Comparison of ENCODE assay signal across 8 cellular contexts in the genomic region with DNA sequence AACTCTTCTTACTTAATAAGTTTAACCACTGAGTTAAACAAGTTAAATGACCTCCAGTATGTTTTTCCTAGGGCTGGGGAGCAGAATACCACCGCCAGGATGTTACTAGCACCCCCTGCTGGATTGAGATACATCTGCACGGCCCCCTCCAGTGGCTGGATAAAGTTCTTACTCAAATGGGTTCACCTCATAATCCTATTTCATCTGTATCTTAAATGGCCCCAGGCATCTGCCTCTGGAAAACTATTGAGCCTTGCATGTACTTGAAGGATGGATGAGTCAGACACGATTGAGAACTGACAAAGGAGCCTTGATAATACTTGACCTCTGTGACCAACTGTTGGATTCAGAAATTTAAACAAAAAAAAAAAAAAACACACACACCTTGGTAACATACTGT.
DNase-seq lines count a peak whose midpoint lies in the region; ATAC-seq lines count a peak whose summit lies in the region.

No MANE protein-coding gene starts in this region.

- ATAC-seq in GM21737 (IDR thresholded peaks at IDR 0.05; ENCODE audit: unreplicated experiment) = peak; percentile 73

- in situ Hi-C loops in KBM-7 (cut with MboI; ENCODE audit: low pct_unique_long_range_greater_than_20kb, low sequenced_read_pairs) = no loop called here

- DNase-seq in GM03348 (ENCODE audit: low spot score) (peak; percentile 77), KBM-7 (peak; percentile 71), SK-N-DZ (ENCODE audit: low spot score) (peak; percentile 32), amygdala (lab: John Stamatoyannopoulos, UW) (peak in 33 of 56 donors; percentile 1 to 67 (median 11)), hippocampal formation (lab: John Stamatoyannopoulos, UW) (peak; percentile 18 to 45), posterior vena cava (ENCODE audit: low spot score) (no peak)
- peak; percentile 17 to 33 for DNase-seq in stimulated activated CD4-positive, alpha-beta T cell treated with anti-CD3 and anti-CD28 coated beads, Interleukin-12 subunit alpha, Interleukin-12 subunit beta, amount 100 ng/mL, for 24 hours (ENCODE audit: low read depth in 2 of 2)

- intact Hi-C loops in posterior vena cava (cut with DNase I) = loop anchor here in 1 of 2 donors (5.0 to 10.0 kb wide), 2 partner anchors 73 to 325 kb away; a partner anchor contains a TSS
